ENCODE assay signal across 25 cellular contexts in genomic region chr19:5706876-5707573, GRCh38. TPM values are rescaled to one million over a fixed set of nuclear protein-coding genes. Genes with fewer than 3 reads are reported as not detected.
DNase-seq lines count a peak whose midpoint lies in the region; ATAC-seq and TF ChIP-seq lines count a peak whose summit lies in the region.
"Had no signal": no experiment of that assay in that cellular context is flagged by ENCODE, and none has a peak within 500 bp of the region (broad histone marks: within the 10 kb centered on the region; RNA-seq: fewer than 3 reads in every experiment).

No MANE protein-coding gene starts in this region.

- H3K36me3 Mint-ChIP-seq in central memory CD8-positive, alpha-beta T cell (ENCODE audit: insufficient read depth) = peaks cover 39% of the 10 kb centered on the region
- peaks cover 12% of the 10 kb centered on the region for H3K36me3 Mint-ChIP-seq in progenitor cell of endocrine pancreas (ENCODE audit: insufficient read depth)

- no peaks in the 10 kb centered on the region for H3K4me1 ChIP-seq in transverse colon
- H3K4me1 ChIP-seq: BLaER1, SJSA1 had no signal

- no peaks in the 10 kb centered on the region for H3K9me3 ChIP-seq in transverse colon
- H3K9me3 ChIP-seq: SJSA1 had no signal

- H3K36me3 ChIP-seq in transverse colon = peaks cover 0 to 47% (median 17%) of the 10 kb centered on the region in 4 donors

- 92% methylated on average over 35 of the region's 35 CpGs; no CpG with 5 or more reads in 1 of the 2 donors for WGBS in transverse colon (ENCODE audit: low coverage in 1 of 2), 2 donors

- H3K4me3 ChIP-seq in transverse colon = no peak overlapping the region
- H3K4me3 ChIP-seq: BLaER1, SJSA1 had no signal

- in situ Hi-C loops in transverse colon (cut with MboI; ENCODE audit: low pct_ligation_motif_present in 1 of 4, low pct_unique_long_range_greater_than_20kb in 1 of 4, low sequenced_read_pairs in 3 of 4) = no loop called here

- intact Hi-C loops in transverse colon (cut with DNase I; ENCODE audit: low total_unique reads) = no loop called here

- H3K27ac Mint-ChIP-seq in central memory CD8-positive, alpha-beta T cell (ENCODE audit: low read depth) = peak overlapping the region; percentile 10
- peak overlapping the region; percentile 20 for H3K27ac Mint-ChIP-seq in progenitor cell of endocrine pancreas
- H3K27ac Mint-ChIP-seq: CD8-positive, alpha-beta T cell; H9; HFFc6 had no signal

- DNase-seq in GM10266 (ENCODE audit: extremely low spot score) = peak; percentile 13
- peak; percentile 13 for DNase-seq in GM20000 (ENCODE audit: low spot score)
- no peak for DNase-seq in central memory CD8-positive, alpha-beta T cell (ENCODE audit: low spot score in 2 of 2)
- no peak for DNase-seq in progenitor cell of endocrine pancreas (ENCODE audit: low spot score, unreplicated experiment)
- DNase-seq in NOMO-1 treated with DMSO at 0.1 percent for 48 hours (lab: John Stamatoyannopoulos, UW; ENCODE audit: unreplicated experiment) = no peak
- no peak for DNase-seq in transverse colon
- DNase-seq: ACHN; CD8-positive, alpha-beta T cell; DMS153; H9; HFFc6; Kasumi-1; NCI-H1417; NCI-H1694 treated with DMSO at 0.1 percent for 48 hours; NCI-H2081 treated with DMSO at 0.1 percent for 48 hours; NCI-H2171 treated with DMSO at 0.1 percent for 48 hours; NCI-H524 treated with DMSO at 0.1 percent for 48 hours; NCI-H82; OCI-M1 had no signal

- no peaks in the 10 kb centered on the region for H3K27me3 Mint-ChIP-seq in central memory CD8-positive, alpha-beta T cell
- H3K27me3 Mint-ChIP-seq in progenitor cell of endocrine pancreas = no peaks in the 10 kb centered on the region

- H3K27ac ChIP-seq in transverse colon = no peak overlapping the region
- H3K27ac ChIP-seq: BLaER1, SJSA1 had no signal

- no peak for TF ChIP-seq POLR2A in transverse colon (IDR thresholded peaks at IDR 0.05)

- H3K9me3 Mint-ChIP-seq in central memory CD8-positive, alpha-beta T cell = no peaks in the 10 kb centered on the region
- no peaks in the 10 kb centered on the region for H3K9me3 Mint-ChIP-seq in progenitor cell of endocrine pancreas (ENCODE audit: low read depth)
- H3K9me3 Mint-ChIP-seq: CD8-positive, alpha-beta T cell had no signal

- TF ChIP-seq CTCF in GM10266 (IDR thresholded peaks at IDR 0.05; ENCODE audit: control insufficient read depth, insufficient read depth, low read depth, missing control alignments) (no peak), GM20000 (IDR thresholded peaks at IDR 0.05; ENCODE audit: extremely low read depth, missing control alignments) (no peak), progenitor cell of endocrine pancreas (IDR thresholded peaks at IDR 0.05; ENCODE audit: unreplicated experiment) (no peak), transverse colon (IDR thresholded peaks at IDR 0.05) (no peak)

- no peak overlapping the region for H3K4me3 Mint-ChIP-seq in central memory CD8-positive, alpha-beta T cell
- no peak overlapping the region for H3K4me3 Mint-ChIP-seq in progenitor cell of endocrine pancreas (ENCODE audit: low read depth)
- H3K4me3 Mint-ChIP-seq: CD8-positive, alpha-beta T cell; H9; HFFc6 had no signal

- no peak for TF ChIP-seq EP300 in transverse colon (IDR thresholded peaks at IDR 0.05; ENCODE audit: low read depth)

- H3K4me1 Mint-ChIP-seq in central memory CD8-positive, alpha-beta T cell = no peaks in the 10 kb centered on the region
- no peaks in the 10 kb centered on the region for H3K4me1 Mint-ChIP-seq in progenitor cell of endocrine pancreas (ENCODE audit: low read depth)
- H3K4me1 Mint-ChIP-seq: H9 had no signal

- H3K27me3 ChIP-seq in transverse colon = no peaks in the 10 kb centered on the region
- H3K27me3 ChIP-seq: BLaER1, SJSA1 had no signal

- no peak for ATAC-seq in central memory CD8-positive, alpha-beta T cell (replicated peaks; ENCODE audit: extremely low read depth, poor library complexity, severe bottlenecking)
- ATAC-seq in HG03469 (IDR thresholded peaks at IDR 0.05; ENCODE audit: unreplicated experiment) = no peak
- ATAC-seq: Right ventricle myocardium inferior had no signal

RNA-seq across cellular contexts. Expression of gene LONP1, which starts 12.9 kb away (rescaled TPM):
- total RNA-seq in progenitor cell of endocrine pancreas (56.1 and 61.7 TPM in 2 replicates), transverse colon (100 to 1,000 TPM in 1 of 4 donors, 10 to 100 TPM in 3; 28.7 to 164 (median 39.8) TPM)

RNA-seq across cellular contexts. Expression of gene CATSPERD, which starts 13.4 kb away (rescaled TPM):
- not detected in 2 replicates for total RNA-seq in progenitor cell of endocrine pancreas
- total RNA-seq in transverse colon = not detected
- total RNA-seq: CD8-positive, alpha-beta T cell; G401; H9; HFFc6; MCF 10A; Right ventricle myocardium inferior; SJSA1 had no signal

RNA-seq across cellular contexts. Expression of gene RPL36, which starts 16.9 kb away (rescaled TPM):
- total RNA-seq in progenitor cell of endocrine pancreas (720 and 727 TPM in 2 replicates), transverse colon (100 to 1,000 TPM in 3 of 4 donors, 10 to 100 TPM in 1; 87.9 to 636 (median 329) TPM)

RNA-seq across cellular contexts. Expression of gene HSD11B1L, which starts 26.2 kb away (rescaled TPM):
- 20.1 and 21.1 TPM in 2 replicates for total RNA-seq in progenitor cell of endocrine pancreas
- total RNA-seq in transverse colon = 10 to 100 TPM; 10.8 to 30.1 (median 16.6) TPM

RNA-seq across cellular contexts. Expression of gene MICOS13, which starts 26.7 kb away (rescaled TPM):
- total RNA-seq in progenitor cell of endocrine pancreas (28.1 and 29.7 TPM in 2 replicates), transverse colon (10 to 100 TPM; 30.3 to 73.5 (median 52.6) TPM)

Comparison
In these comparisons a context has a peak if more than half of its experiments do, and no peak if none do; other contexts are left out.
1. DNase-seq: peak in GM10266 (single experiment) and GM20000 (single experiment); none in central memory CD8-positive, alpha-beta T cell (0 of 2), progenitor cell of endocrine pancreas (single experiment), NOMO-1 treated with DMSO at 0.1 percent for 48 hours (single experiment) and transverse colon (single experiment).